In the genomic region with DNA sequence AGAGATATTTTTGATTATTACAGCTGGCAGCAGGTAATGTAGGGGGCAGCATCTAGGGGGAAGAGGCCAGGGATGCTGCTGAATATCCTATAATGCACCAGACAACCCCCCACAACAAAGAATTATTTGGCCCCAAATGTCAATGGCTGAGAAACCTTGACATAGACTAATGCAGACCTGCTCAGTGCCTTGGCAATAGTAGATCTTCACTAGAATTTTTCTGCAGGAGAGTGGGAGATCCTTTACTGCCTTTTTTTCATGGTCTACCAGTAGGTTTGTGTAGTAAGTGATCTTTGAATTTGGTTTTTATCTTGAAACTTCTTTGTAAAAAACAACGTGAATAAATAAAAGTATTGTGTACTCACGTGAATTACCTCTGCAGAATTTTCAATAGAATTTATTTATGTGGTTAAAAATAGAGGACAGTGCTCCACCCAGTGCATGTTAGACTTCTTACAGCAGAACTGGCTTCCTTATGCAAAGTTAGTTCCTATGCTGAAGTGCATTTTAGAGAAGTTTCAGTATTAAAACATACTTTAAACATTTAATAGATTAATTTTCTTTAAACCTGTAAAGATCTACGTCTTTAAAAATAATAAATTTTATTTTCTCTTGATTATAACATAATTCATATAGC, we compare ENCODE assay signal across 1 cellular context.
TF ChIP-seq lines count a peak whose summit lies in the region.

No MANE protein-coding gene starts in this region.

TF ChIP-seq in K562, 482 proteins besides CTCF, POLR2A, EP300 and RAD21:
- TF ChIP-seq ZNF239 (CRISPR knock-in tag; IDR thresholded peaks at IDR 0.05), result peak; percentile 94
- TF ChIP-seq RBM25 (IDR thresholded peaks at IDR 0.05; ENCODE audit: low read depth, low read length, severe bottlenecking), result peak; percentile 54
- TF ChIP-seq, protein P1, sequence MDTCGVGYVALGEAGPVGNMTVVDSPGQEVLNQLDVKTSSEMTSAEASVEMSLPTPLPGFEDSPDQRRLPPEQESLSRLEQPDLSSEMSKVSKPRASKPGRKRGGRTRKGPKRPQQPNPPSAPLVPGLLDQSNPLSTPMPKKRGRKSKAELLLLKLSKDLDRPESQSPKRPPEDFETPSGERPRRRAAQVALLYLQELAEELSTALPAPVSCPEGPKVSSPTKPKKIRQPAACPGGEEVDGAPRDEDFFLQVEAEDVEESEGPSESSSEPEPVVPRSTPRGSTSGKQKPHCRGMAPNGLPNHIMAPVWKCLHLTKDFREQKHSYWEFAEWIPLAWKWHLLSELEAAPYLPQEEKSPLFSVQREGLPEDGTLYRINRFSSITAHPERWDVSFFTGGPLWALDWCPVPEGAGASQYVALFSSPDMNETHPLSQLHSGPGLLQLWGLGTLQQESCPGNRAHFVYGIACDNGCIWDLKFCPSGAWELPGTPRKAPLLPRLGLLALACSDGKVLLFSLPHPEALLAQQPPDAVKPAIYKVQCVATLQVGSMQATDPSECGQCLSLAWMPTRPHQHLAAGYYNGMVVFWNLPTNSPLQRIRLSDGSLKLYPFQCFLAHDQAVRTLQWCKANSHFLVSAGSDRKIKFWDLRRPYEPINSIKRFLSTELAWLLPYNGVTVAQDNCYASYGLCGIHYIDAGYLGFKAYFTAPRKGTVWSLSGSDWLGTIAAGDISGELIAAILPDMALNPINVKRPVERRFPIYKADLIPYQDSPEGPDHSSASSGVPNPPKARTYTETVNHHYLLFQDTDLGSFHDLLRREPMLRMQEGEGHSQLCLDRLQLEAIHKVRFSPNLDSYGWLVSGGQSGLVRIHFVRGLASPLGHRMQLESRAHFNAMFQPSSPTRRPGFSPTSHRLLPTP (IDR thresholded peaks at IDR 0.05; ENCODE audit: borderline replicate concordance, extremely low read depth, insufficient read length), result no peak
- no peak for TF ChIP-seq TFAM (CRISPR knock-in tag; conservative IDR thresholded peaks at IDR 0.05)
TF ChIP-seq in K562: peak in this region for 2.
